Comparison of ENCODE assay signal across 8 cellular contexts in the genomic region with DNA sequence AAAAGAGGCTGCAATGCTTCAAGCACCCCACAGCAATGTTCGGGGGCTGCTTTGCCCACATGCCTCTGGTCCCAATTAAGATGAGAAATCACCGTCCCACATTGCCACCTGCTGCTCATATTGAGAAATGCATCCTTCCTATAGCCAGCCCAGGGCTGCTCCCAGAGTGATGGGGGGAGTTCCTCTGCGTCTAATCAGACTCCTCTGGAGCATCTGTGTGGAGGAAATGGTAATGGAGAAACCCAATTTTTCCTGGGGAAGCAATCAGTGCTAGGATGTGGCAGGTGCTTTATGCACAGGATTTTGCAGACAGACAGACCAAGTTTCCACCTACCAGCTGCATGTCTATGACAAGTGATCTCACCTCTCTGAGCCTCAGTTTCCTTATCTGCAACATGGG. TPM values are rescaled to one million over a fixed set of nuclear protein-coding genes. Genes with fewer than 3 reads are reported as not detected.
DNase-seq lines count a peak whose midpoint lies in the region; ATAC-seq, FAIRE-seq and TF ChIP-seq lines count a peak whose summit lies in the region.

No MANE protein-coding gene starts in this region.

- DNase-seq in AG09319 (ENCODE audit: extremely low read depth, low read depth) = peak; percentile 22
- DNase-seq in GM19239 (ENCODE audit: insufficient read length, low spot score) = peak; percentile 57
- peak; percentile 33 for DNase-seq in NCI-H2107 treated with DMSO at 0.1 percent for 48 hours (lab: John Stamatoyannopoulos, UW; ENCODE audit: unreplicated experiment)
- DNase-seq in UCSD-AML1 (lab: John Stamatoyannopoulos, UW; ENCODE audit: unreplicated experiment) = peak; percentile 38
- peak; percentile 65 to 72 for DNase-seq in T47D (ENCODE audit: low read depth in 1 of 2, low spot score in 1 of 2)
- no peak for DNase-seq in kidney epithelial cell (ENCODE audit: low read depth)
- DNase-seq in stimulated activated CD4-positive, alpha-beta T cell treated with anti-CD3 and anti-CD28 coated beads, Interleukin-4, amount 100 ng/mL, for 24 hours = peak; percentile 70

- peak; percentile 92 for FAIRE-seq in GM19239 (lab: Jason Lieb, UNC)

- TF ChIP-seq CTCF in AG09319 (IDR thresholded peaks at IDR 0.05; ENCODE audit: low read depth, low read length) = peak; percentile 77
- TF ChIP-seq CTCF in kidney epithelial cell (IDR thresholded peaks at IDR 0.05; ENCODE audit: insufficient read depth, low read length, poor library complexity, severe bottlenecking) = peak; percentile 74

- ATAC-seq in GM19463 (IDR thresholded peaks at IDR 0.05; ENCODE audit: unreplicated experiment) = no peak

- in situ Hi-C loops in T47D (cut with HindIII; ENCODE audit: low pct_unique_long_range_greater_than_20kb, low sequenced_read_pairs) = no loop called here

- no peak overlapping the region for H3K4me3 ChIP-seq in kidney epithelial cell (ENCODE audit: low read depth, low read length)

- H3K36me3 ChIP-seq in kidney epithelial cell (ENCODE audit: control insufficient read depth, insufficient read depth, low read length) = no peaks in the 10 kb centered on the region

- no peaks in the 10 kb centered on the region for H3K27me3 ChIP-seq in kidney epithelial cell (ENCODE audit: control insufficient read depth, insufficient read depth, low read length)

RNA-seq across cellular contexts. Expression of gene PTGIS, which starts 33.6 kb away (rescaled TPM):
- total RNA-seq in kidney epithelial cell = 0.88 and 2.7 TPM in 2 replicates

RNA-seq across cellular contexts. Expression of gene KCNB1, which starts 51.8 kb away (rescaled TPM):
- total RNA-seq in kidney epithelial cell = not detected in 2 replicates
